Comparison of ENCODE assay signal across 8 cellular contexts in genomic region chr2:240567872-240568677, GRCh38. TPM values are rescaled to one million over a fixed set of nuclear protein-coding genes. Genes with fewer than 3 reads are reported as not detected.
A peak's percentile ranks its signal among the peaks of the same experiment; 100 is the strongest.
DNase-seq lines count a peak whose midpoint lies in the region; ATAC-seq and TF ChIP-seq lines count a peak whose summit lies in the region.

Gene RNPEPL1, plus strand, starts transcription at chr2:240568484. Its CDS starts 103 bp downstream, at chr2:240568587.

- H3K4me1 Mint-ChIP-seq in activated CD8-positive, alpha-beta T cell treated with anti-CD3 and anti-CD28 coated beads, Interleukin-2, amount 10 ng/mL, durations not matched to agents 7 days and 5 days (ENCODE audit: low read depth) = peaks cover 66% of the 10 kb centered on the region
- H3K4me1 Mint-ChIP-seq in endothelial cell (ENCODE audit: unreplicated experiment) = peaks cover 10% of the 10 kb centered on the region

- RAD21 ChIA-PET in HCT116 (lab: Charles Lee; ENCODE audit: low non-redundant PET in 1 of 2, low total read pairs in 2 of 2, uncharacterized antibody in 2 of 2, unreplicated experiment in 2 of 2) = no interaction called here

- peaks cover 38% of the 10 kb centered on the region for H3K36me3 Mint-ChIP-seq in activated CD8-positive, alpha-beta T cell treated with anti-CD3 and anti-CD28 coated beads, Interleukin-2, amount 10 ng/mL, durations not matched to agents 7 days and 5 days (ENCODE audit: low read depth)
- no peaks in the 10 kb centered on the region for H3K36me3 Mint-ChIP-seq in endothelial cell (ENCODE audit: low read depth, unreplicated experiment)

- peaks cover 35% of the 10 kb centered on the region; the same call in 1 of the 2 replicates for H3K79me2 ChIP-seq in HCT116 (ENCODE audit: insufficient read depth, low read length)

- H3K4me2 ChIP-seq in HCT116 (ENCODE audit: low read length) = peak within 1 kb of the TSS; percentile 92

- H3K9me3 ChIP-seq in HCT116 (ENCODE audit: control insufficient read depth in 1 of 2, insufficient read depth in 1 of 2, low read depth in 1 of 2, low read length in 2 of 2) (no peaks in the 10 kb centered on the region), mesodermal cell (ENCODE audit: control insufficient read depth, low read length) (no peaks in the 10 kb centered on the region)

- H3K9ac ChIP-seq in HCT116 (ENCODE audit: low read length) = peak within 1 kb of the TSS; percentile 82

- DNase-seq in GM03348 (ENCODE audit: low spot score) (peak; percentile 88), HCT116 (ENCODE audit: low read depth, low spot score) (no peak), NCI-H2196 (lab: John Stamatoyannopoulos, UW; ENCODE audit: unreplicated experiment) (peak; percentile 67), endothelial cell (ENCODE audit: low spot score) (peak; percentile 51), substantia nigra (lab: John Stamatoyannopoulos, UW) (peak in 11 of 49 donors; percentile 16 to 69 (median 42)), epidermal melanocyte (ENCODE audit: insufficient read length, low spot score) (no peak)
- peak; percentile 73 for DNase-seq in activated CD8-positive, alpha-beta T cell treated with anti-CD3 and anti-CD28 coated beads, Interleukin-2, amount 10 ng/mL, durations not matched to agents 7 days and 5 days

- H3K9me3 Mint-ChIP-seq in activated CD8-positive, alpha-beta T cell treated with anti-CD3 and anti-CD28 coated beads, Interleukin-2, amount 10 ng/mL, durations not matched to agents 7 days and 5 days (ENCODE audit: insufficient read depth) = no peaks in the 10 kb centered on the region
- no peaks in the 10 kb centered on the region for H3K9me3 Mint-ChIP-seq in endothelial cell (ENCODE audit: unreplicated experiment)

- no peak for TF ChIP-seq CTCF in HCT116 (IDR thresholded peaks at IDR 0.05 in 2 of 3, conservative IDR thresholded peaks at IDR 0.05 in 1 of 3; ENCODE audit: borderline replicate concordance in 1 of 3, insufficient read depth in 1 of 3, low read depth in 2 of 3, low read length in 2 of 3)
- no peak for TF ChIP-seq CTCF in endothelial cell (IDR thresholded peaks at IDR 0.05; ENCODE audit: unreplicated experiment)

- peaks cover 42 to 63% of the 10 kb centered on the region in 2 experiments for H3K4me1 ChIP-seq in HCT116 (ENCODE audit: control insufficient read depth in 1 of 2, insufficient read depth in 2 of 2, low read length in 2 of 2)
- peaks cover 29% of the 10 kb centered on the region for H3K4me1 ChIP-seq in mesodermal cell (ENCODE audit: control insufficient read depth, insufficient read depth, low read length, poor library complexity, severe bottlenecking)

- H3K27ac ChIP-seq in HCT116 (ENCODE audit: low read depth, low read length) (peak within 1 kb of the TSS; percentile 93), mesodermal cell (ENCODE audit: low read depth, low read length, severe bottlenecking) (no peak within 1 kb of the TSS), substantia nigra (ENCODE audit: low read depth, low read length, poor library complexity, severe bottlenecking) (peak within 1 kb of the TSS; percentile 85)

- POLR2A ChIA-PET in HCT116 (lab: Charles Lee) = no interaction called here
- POLR2A ChIA-PET in activated CD8-positive, alpha-beta T cell treated with anti-CD3 and anti-CD28 coated beads, Interleukin-2, amount 10 ng/mL, durations not matched to agents 7 days and 5 days (lab: Charles Lee) = interaction anchor here (0.6 to 4.2 kb wide), 8 partner anchors 9 to 57 kb away, joined by 3 to 53 read pairs (median 4); partner anchors contain the start of genes CAPN10 and GPR35

- CTCF ChIA-PET in HCT116 (lab: Charles Lee) = interaction anchor here (1.7 kb wide), 1 partner anchor 12 kb away, joined by 7 read pairs; no protein-coding TSS in a partner anchor
- CTCF ChIA-PET in activated CD8-positive, alpha-beta T cell treated with anti-CD3 and anti-CD28 coated beads, Interleukin-2, amount 10 ng/mL, durations not matched to agents 7 days and 5 days (lab: Charles Lee) = interaction anchor here (0.7 to 7.8 kb wide), 11 partner anchors 7 to 55 kb away, joined by 3 to 119 read pairs (median 7); partner anchors contain the start of genes CAPN10 and DUSP28

- intact Hi-C loops in HCT116 (cut with micrococcal nuclease) = loop anchor here (5.0 to 10.0 kb wide), 2 partner anchors 56 to 333 kb away; no protein-coding TSS in a partner anchor

- H4K20me1 ChIP-seq in HCT116 (ENCODE audit: insufficient read depth) = no peaks in the 10 kb centered on the region

- TF ChIP-seq POLR2A in HCT116 (IDR thresholded peaks at IDR 0.05; ENCODE audit: borderline replicate concordance, extremely low read depth, insufficient read depth, insufficient read length) = no peak

- no peaks in the 10 kb centered on the region for H3K9me2 ChIP-seq in HCT116 (ENCODE audit: insufficient read depth)

- H2AFZ ChIP-seq in HCT116 (ENCODE audit: low read depth, low read length, poor library complexity, severe bottlenecking) = no peak within 1 kb of the TSS

- H3K4me3 Mint-ChIP-seq in activated CD8-positive, alpha-beta T cell treated with anti-CD3 and anti-CD28 coated beads, Interleukin-2, amount 10 ng/mL, durations not matched to agents 7 days and 5 days = peak within 1 kb of the TSS; percentile 87
- peak within 1 kb of the TSS; percentile 88 for H3K4me3 Mint-ChIP-seq in endothelial cell (ENCODE audit: unreplicated experiment)

- peak; percentile 40 for ATAC-seq in HCT116
- ATAC-seq in activated CD8-positive, alpha-beta T cell treated with anti-CD3 and anti-CD28 coated beads, Interleukin-2, amount 10 ng/mL, durations not matched to agents 7 days and 5 days = peak; percentile 38

- H3K27me3 Mint-ChIP-seq in activated CD8-positive, alpha-beta T cell treated with anti-CD3 and anti-CD28 coated beads, Interleukin-2, amount 10 ng/mL, durations not matched to agents 7 days and 5 days (ENCODE audit: low read depth) = no peaks in the 10 kb centered on the region
- H3K27me3 Mint-ChIP-seq in endothelial cell (ENCODE audit: unreplicated experiment) = peaks cover 17% of the 10 kb centered on the region

- H3K27ac Mint-ChIP-seq in activated CD8-positive, alpha-beta T cell treated with anti-CD3 and anti-CD28 coated beads, Interleukin-2, amount 10 ng/mL, durations not matched to agents 7 days and 5 days = peak within 1 kb of the TSS; percentile 92
- no peak within 1 kb of the TSS for H3K27ac Mint-ChIP-seq in endothelial cell (ENCODE audit: unreplicated experiment)

- H3K4me3 ChIP-seq in HCT116 (replicated peaks in 1 of 2; ENCODE audit: low read depth in 1 of 2, low read length in 2 of 2) = peak within 1 kb of the TSS; percentile 64 to 85
- H3K4me3 ChIP-seq in mesodermal cell (ENCODE audit: extremely low read depth, insufficient read depth, low read length, poor library complexity, severe bottlenecking) = peak within 1 kb of the TSS; percentile 47

- no peak for TF ChIP-seq RAD21 in HCT116 (IDR thresholded peaks at IDR 0.05; ENCODE audit: low read depth)

- no TSS peak for BruUV-seq in HCT116 (replicated peaks; lab: Mats Ljungman, UMichigan)

- 2 to 3% methylated on average over 60 to 66 of the region's 106 CpGs for WGBS in mesodermal cell (ENCODE audit: insufficient coverage in 2 of 2), 2 experiments

- H3K27me3 ChIP-seq in HCT116 (ENCODE audit: insufficient read depth, low read length) = no peaks in the 10 kb centered on the region

- H3K36me3 ChIP-seq in HCT116 (ENCODE audit: control insufficient read depth in 1 of 2, insufficient read depth in 2 of 2, low read length in 2 of 2) = no peaks in the 10 kb centered on the region
- peaks cover 5% of the 10 kb centered on the region for H3K36me3 ChIP-seq in mesodermal cell (ENCODE audit: control insufficient read depth, insufficient read depth, low read length)

TF ChIP-seq in HCT116, 20 proteins besides CTCF, POLR2A, EP300 and RAD21:
- TF ChIP-seq POLR2AphosphoS5 (IDR thresholded peaks at IDR 0.05; ENCODE audit: low read depth, low read length) (peak; percentile 36), EZH2 (IDR thresholded peaks at IDR 0.05) (no peak)
TF ChIP-seq in HCT116: peak in this region for 1.

RNA-seq across cellular contexts. Expression of gene RNPEPL1, which starts in this region (rescaled TPM):
- total RNA-seq in HCT116 (2021; ENCODE audit: unreplicated experiment) (49.7 TPM), endothelial cell (ENCODE audit: unreplicated experiment) (29.2 TPM)
- polyA plus RNA-seq in HCT116 (2012) = 56.1 and 58.0 TPM in 2 replicates
- total RNA-seq in activated CD8-positive, alpha-beta T cell treated with anti-CD3 and anti-CD28 coated beads, Interleukin-2, amount 10 ng/mL, durations not matched to agents 7 days and 5 days = 100 to 1,000 TPM; 110 to 113 TPM
- polyA plus RNA-seq in mesodermal cell (2013, experiment 1 of 2) = 30.9 TPM
- polyA plus RNA-seq in mesodermal cell (2013, experiment 2 of 2) = 26.6 TPM

Comparison
In these comparisons a context has a peak if more than half of its experiments do, and no peak if none do; other contexts are left out.
1. DNase-seq: peak in GM03348 (single experiment), NCI-H2196 (single experiment), activated CD8-positive, alpha-beta T cell treated with anti-CD3 and anti-CD28 coated beads, Interleukin-2, amount 10 ng/mL, durations not matched to agents 7 days and 5 days (single experiment) and endothelial cell (single experiment); none in HCT116 (single experiment) and epidermal melanocyte (single experiment).